10 cellular contexts compared by ENCODE assay signal in genomic region chr17:47286198-47286914, GRCh38. TPM values are rescaled to one million over a fixed set of nuclear protein-coding genes. Genes with fewer than 3 reads are reported as not detected.
A peak's percentile ranks its signal among the peaks of the same experiment; 100 is the strongest.
DNase-seq lines count a peak whose midpoint lies in the region; ATAC-seq and TF ChIP-seq lines count a peak whose summit lies in the region.
"Had no signal": no experiment of that assay in that cellular context is flagged by ENCODE, and none has a peak within 500 bp of the region (broad histone marks: within the 10 kb centered on the region; RNA-seq: fewer than 3 reads in every experiment).

No MANE protein-coding gene starts in this region.

- BruUV-seq in OCI-LY7 (replicated peaks; lab: Mats Ljungman, UMichigan): no TSS peak

- H3K4me1 ChIP-seq in ACC112 (ENCODE audit: control insufficient read depth, insufficient read depth, low read length, unreplicated experiment): peaks cover 45% of the 10 kb centered on the region
- H3K4me1 ChIP-seq in OCI-LY7 (ENCODE audit: insufficient read depth, low read length, poor library complexity, severe bottlenecking): peaks cover 10% of the 10 kb centered on the region
- H3K4me1 ChIP-seq in testis: no peaks in the 10 kb centered on the region

- H2AFZ ChIP-seq in ACC112 (ENCODE audit: low read length, unreplicated experiment) (no peak overlapping the region), OCI-LY7 (ENCODE audit: low read length) (no peak overlapping the region)
- H2AFZ ChIP-seq: hepatocyte had no signal

- H3K9me3 ChIP-seq in OCI-LY7 (ENCODE audit: low read length): no peaks in the 10 kb centered on the region
- H3K9me3 ChIP-seq in testis: no peaks in the 10 kb centered on the region

- H3K79me2 ChIP-seq in ACC112 (ENCODE audit: control insufficient read depth, insufficient read depth, low read length, unreplicated experiment) (no peaks in the 10 kb centered on the region), OCI-LY7 (ENCODE audit: insufficient read depth, low read depth, low read length) (no peaks in the 10 kb centered on the region)
- H3K79me2 ChIP-seq: hepatocyte had no signal

- H3K27ac ChIP-seq in ACC112 (ENCODE audit: low read depth, low read length) (peak overlapping the region; percentile 49), OCI-LY7 (ENCODE audit: low read depth, low read length, poor library complexity, severe bottlenecking) (no peak overlapping the region), testis (no peak overlapping the region)
- H3K27ac ChIP-seq: hepatocyte had no signal

- TF ChIP-seq POLR2A in testis (IDR thresholded peaks at IDR 0.05): no peak

- intact Hi-C loops in OCI-LY7 (cut with micrococcal nuclease; ENCODE audit: unreplicated experiment): no loop called here
- intact Hi-C loops in testis (cut with DNase I; ENCODE audit: low total_unique reads): no loop called here

- H3K27me3 ChIP-seq in ACC112 (ENCODE audit: insufficient read depth, low read length) (no peaks in the 10 kb centered on the region), testis (no peaks in the 10 kb centered on the region)
- H3K27me3 ChIP-seq: hepatocyte had no signal

- POLR2A ChIA-PET in OCI-LY7 (lab: Charles Lee): interaction anchor here (0.7 kb wide), 1 partner anchor 46 kb away, joined by 3 read pairs; no protein-coding TSS in a partner anchor

- no peaks in the 10 kb centered on the region for H4K20me1 ChIP-seq in OCI-LY7 (ENCODE audit: insufficient read depth, low read length)

- H3K36me3 ChIP-seq in ACC112 (ENCODE audit: insufficient read depth, low read length) (peaks cover 14% of the 10 kb centered on the region; the same call in 1 of the 2 replicates), OCI-LY7 (ENCODE audit: insufficient read depth, low read length) (no peaks in the 10 kb centered on the region), testis (ENCODE audit: low read depth, missing control alignments) (no peaks in the 10 kb centered on the region)

- H3K4me2 ChIP-seq in OCI-LY7 (ENCODE audit: low read length): peak overlapping the region; percentile 18; the same call in 1 of the 2 replicates
- H3K4me2 ChIP-seq: hepatocyte had no signal

- CTCF ChIA-PET in OCI-LY7 (lab: Charles Lee; ENCODE audit: unreplicated experiment): no interaction called here

- DNase-seq in OCI-LY7 (ENCODE audit: low spot score) (peak; percentile 18), AG20443 (ENCODE audit: low spot score) (no peak), NCI-H1436 treated with DMSO at 0.1 percent for 48 hours (lab: John Stamatoyannopoulos, UW) (no peak), activated gamma-delta T cell (lab: John Stamatoyannopoulos, UW) (no peak), testis (no peak)
- DNase-seq: NCI-H69 had no signal

- TF ChIP-seq CTCF in OCI-LY7 (conservative IDR thresholded peaks at IDR 0.05; ENCODE audit: low read length): no peak
- no peak for TF ChIP-seq CTCF in testis (IDR thresholded peaks at IDR 0.05)

- no peak overlapping the region for H3K4me3 ChIP-seq in ACC112 (ENCODE audit: low read depth, low read length)
- no peak overlapping the region for H3K4me3 ChIP-seq in OCI-LY7 (ENCODE audit: low read depth, low read length, poor library complexity, severe bottlenecking)
- no peak overlapping the region for H3K4me3 ChIP-seq in testis
- H3K4me3 ChIP-seq: hepatocyte had no signal

- no peaks in the 10 kb centered on the region for H3K9me2 ChIP-seq in OCI-LY7 (ENCODE audit: insufficient read depth, low read length)

- ATAC-seq in GM19023 (IDR thresholded peaks at IDR 0.05; ENCODE audit: unreplicated experiment) (peak; percentile 59), HG02870 (IDR thresholded peaks at IDR 0.05; ENCODE audit: unreplicated experiment) (peak; percentile 73)

- 90 to 95% methylated on average over 5 to 6 of the region's 6 CpGs for WGBS in testis, 2 donors

RNA-seq across cellular contexts. Expression of gene ITGB3, which starts 32.7 kb away (rescaled TPM):
- not detected in 2 replicates for total RNA-seq in OCI-LY7 (2014; rRNA removed; shearing (Covaris generic))
- 0.17 TPM in 1 of 2 replicates, not detected in the other for total RNA-seq in OCI-LY7 (2022)
- total RNA-seq in testis: 10 to 100 TPM in 1 of 2 donors, 1 to 10 TPM in 1; 6.9 to 10.3 TPM
- polyA plus RNA-seq in testis (ENCODE audit: insufficient read depth, low read depth, low replicate concordance): 7.6 TPM

RNA-seq across cellular contexts. Expression of gene EFCAB13, which starts 37.4 kb away (rescaled TPM):
- 4.5 TPM in 2 replicates for total RNA-seq in OCI-LY7 (2014; rRNA removed; shearing (Covaris generic))
- 5.3 and 9.1 TPM in 2 replicates for total RNA-seq in OCI-LY7 (2022)
- total RNA-seq in testis: 10 to 100 TPM; 23.2 to 37.7 TPM
- 22.9 TPM for polyA plus RNA-seq in testis (ENCODE audit: insufficient read depth, low read depth, low replicate concordance)

Comparison
In these comparisons a context has a peak if more than half of its experiments do, and no peak if none do; other contexts are left out.
1. RNA of gene ITGB3, which starts 32.7 kb away (total RNA-seq): 6.9 to 10.3 TPM in testis; 0.17 TPM in OCI-LY7; every median in the first group is over 4 times any median in the second.